20 cellular contexts compared by ENCODE assay signal in the genomic region with DNA sequence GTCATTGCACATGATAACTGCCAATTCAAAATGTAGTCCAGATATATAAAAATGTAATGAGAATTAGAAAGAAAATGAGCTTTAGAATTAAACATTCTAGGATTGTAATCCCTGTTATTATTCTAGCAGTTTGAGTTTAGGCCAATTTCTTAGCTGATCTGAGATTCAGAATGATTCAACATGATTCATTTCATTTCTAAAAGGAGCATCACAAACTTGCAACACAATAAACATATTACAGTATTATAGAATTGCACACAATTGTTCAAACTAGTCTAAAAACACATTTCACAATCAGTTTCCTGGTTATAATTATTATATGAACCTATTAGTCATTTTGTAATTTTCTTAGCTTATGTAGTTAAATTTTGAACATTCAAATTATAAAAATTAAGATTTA. TPM values are rescaled to one million over a fixed set of nuclear protein-coding genes. Genes with fewer than 3 reads are reported as not detected.
"Had no signal": no experiment of that assay in that cellular context is flagged by ENCODE, and none has a peak within 500 bp of the region (broad histone marks: within the 10 kb centered on the region; RNA-seq: fewer than 3 reads in every experiment).

No MANE protein-coding gene starts in this region.

- DNase-seq: activated CD4-positive, alpha-beta T cell treated with anti-CD3 and anti-CD28 coated beads, Interleukin-2, amount 50 U/mL, for 48 hours; activated CD4-positive, CD25-positive, alpha-beta regulatory T cell treated with anti-CD3 and anti-CD28 coated beads, Interleukin-2, amount 50 U/mL, for 72 hours; activated gamma-delta T cell; activated naive CD8-positive, alpha-beta T cell treated with anti-CD3 and anti-CD28 coated beads, Interleukin-2, amount 10 ng/mL, durations not matched to agents 7 days and 5 days; activated T-cell treated with anti-CD3 and anti-CD28 coated beads, Interleukin-2, amount 50 U/mL, for 48 hours; effector CD4-positive, alpha-beta T cell; foreskin melanocyte; head of caudate nucleus; left lung; mesendoderm; pancreas; stimulated activated CD4-positive, alpha-beta T cell treated with anti-CD3 and anti-CD28 coated beads, Interleukin-15, amount 100 ng/mL, for 24 hours; stimulated activated CD4-positive, alpha-beta T cell treated with anti-CD3 and anti-CD28 coated beads, Interleukin-4, amount 100 ng/mL, for 24 hours; T-helper 9 cell; transverse colon had no signal

- H3K27ac ChIP-seq: ascending aorta, left lung, pancreas, transverse colon had no signal

- H3K36me3 ChIP-seq: ascending aorta, left lung, pancreas, transverse colon had no signal

- H3K4me1 Mint-ChIP-seq: activated naive CD8-positive, alpha-beta T cell treated with anti-CD3 and anti-CD28 coated beads, Interleukin-2, amount 10 ng/mL, durations not matched to agents 7 days and 5 days had no signal

- H3K27me3 ChIP-seq: ascending aorta, left lung, pancreas, transverse colon had no signal

- H3K4me3 ChIP-seq: ascending aorta, left lung, pancreas, transverse colon had no signal

- H3K36me3 Mint-ChIP-seq: activated naive CD8-positive, alpha-beta T cell treated with anti-CD3 and anti-CD28 coated beads, Interleukin-2, amount 10 ng/mL, durations not matched to agents 7 days and 5 days had no signal

- H3K4me3 Mint-ChIP-seq: activated naive CD8-positive, alpha-beta T cell treated with anti-CD3 and anti-CD28 coated beads, Interleukin-2, amount 10 ng/mL, durations not matched to agents 7 days and 5 days had no signal

- H3K27ac Mint-ChIP-seq: activated naive CD8-positive, alpha-beta T cell treated with anti-CD3 and anti-CD28 coated beads, Interleukin-2, amount 10 ng/mL, durations not matched to agents 7 days and 5 days had no signal

- H3K4me1 ChIP-seq: ascending aorta, left lung, pancreas, transverse colon had no signal

RNA-seq across cellular contexts. Expression of gene TSHB, which starts 43.3 kb away (rescaled TPM):
- total RNA-seq: activated naive CD8-positive, alpha-beta T cell treated with anti-CD3 and anti-CD28 coated beads, Interleukin-2, amount 10 ng/mL, durations not matched to agents 7 days and 5 days; ascending aorta; cardiac septum; endothelial cell of umbilical vein; left lung; pancreas; skeletal muscle tissue; transverse colon had no signal
- polyA plus RNA-seq: endothelial cell of umbilical vein, neural cell, pancreas had no signal
